ENCODE assay signal across 2 cellular contexts in the genomic region with DNA sequence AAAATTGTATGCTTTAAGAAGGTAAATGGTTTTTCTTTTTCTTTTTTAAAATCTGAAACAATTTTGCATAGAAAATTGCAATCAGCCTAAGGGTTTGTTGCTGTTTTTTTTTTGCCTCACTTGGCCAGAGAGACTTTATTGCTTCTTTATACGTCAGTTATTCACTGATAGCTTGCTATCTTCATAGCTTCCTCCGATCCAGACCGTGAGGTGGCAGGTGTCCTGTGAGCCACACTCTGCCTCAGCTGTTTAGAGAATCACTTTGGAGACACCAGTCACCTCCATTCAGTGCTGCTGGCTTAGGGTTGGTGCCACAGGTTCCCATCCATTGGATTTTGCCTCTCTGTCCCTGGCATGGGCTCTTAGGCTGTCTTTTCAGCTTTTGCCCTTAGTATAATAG.
TF ChIP-seq lines count a peak whose summit lies in the region.

No MANE protein-coding gene starts in this region.

TF ChIP-seq in SK-N-SH, 30 proteins besides CTCF, POLR2A, EP300 and RAD21 (continued from another document):
- TF ChIP-seq REST (IDR thresholded peaks at IDR 0.05; ENCODE audit: low read depth, low read length) (no peak), JUND (IDR thresholded peaks at IDR 0.05) (no peak), MEF2A (IDR thresholded peaks at IDR 0.05; ENCODE audit: borderline replicate concordance, low read depth) (no peak), RFX5 (IDR thresholded peaks at IDR 0.05; ENCODE audit: low read length) (no peak), FOXM1 (IDR thresholded peaks at IDR 0.05; ENCODE audit: low read depth) (no peak), CHD2 (IDR thresholded peaks at IDR 0.05; ENCODE audit: low read length, partially characterized antibody) (no peak), EZH2phosphoT487 (IDR thresholded peaks at IDR 0.05; ENCODE audit: borderline replicate concordance, low read depth) (no peak), SIN3A (IDR thresholded peaks at IDR 0.05; ENCODE audit: borderline replicate concordance, low read depth, low read length) (no peak), MAX (IDR thresholded peaks at IDR 0.05; ENCODE audit: low read depth) (no peak), FOSL2 (IDR thresholded peaks at IDR 0.05; ENCODE audit: borderline replicate concordance, low read depth) (no peak), SMC3 (IDR thresholded peaks at IDR 0.05; ENCODE audit: low read depth, low read length) (no peak), GABPA (IDR thresholded peaks at IDR 0.05; ENCODE audit: low read depth) (no peak), FOXJ3 (CRISPR knock-in tag; IDR thresholded peaks at IDR 0.05) (no peak), NFIC (IDR thresholded peaks at IDR 0.05; ENCODE audit: borderline replicate concordance) (no peak), GATA2 (CRISPR knock-in tag; IDR thresholded peaks at IDR 0.05) (no peak), TCF12 (IDR thresholded peaks at IDR 0.05) (no peak), TEAD4 (IDR thresholded peaks at IDR 0.05; ENCODE audit: borderline replicate concordance, insufficient read depth) (no peak)
- TF ChIP-seq, protein P1, sequence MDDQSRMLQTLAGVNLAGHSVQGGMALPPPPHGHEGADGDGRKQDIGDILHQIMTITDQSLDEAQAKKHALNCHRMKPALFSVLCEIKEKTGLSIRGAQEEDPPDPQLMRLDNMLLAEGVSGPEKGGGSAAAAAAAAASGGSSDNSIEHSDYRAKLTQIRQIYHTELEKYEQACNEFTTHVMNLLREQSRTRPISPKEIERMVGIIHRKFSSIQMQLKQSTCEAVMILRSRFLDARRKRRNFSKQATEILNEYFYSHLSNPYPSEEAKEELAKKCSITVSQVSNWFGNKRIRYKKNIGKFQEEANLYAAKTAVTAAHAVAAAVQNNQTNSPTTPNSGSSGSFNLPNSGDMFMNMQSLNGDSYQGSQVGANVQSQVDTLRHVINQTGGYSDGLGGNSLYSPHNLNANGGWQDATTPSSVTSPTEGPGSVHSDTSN (IDR thresholded peaks at IDR 0.05): no peak
- TF ChIP-seq, protein P2, sequence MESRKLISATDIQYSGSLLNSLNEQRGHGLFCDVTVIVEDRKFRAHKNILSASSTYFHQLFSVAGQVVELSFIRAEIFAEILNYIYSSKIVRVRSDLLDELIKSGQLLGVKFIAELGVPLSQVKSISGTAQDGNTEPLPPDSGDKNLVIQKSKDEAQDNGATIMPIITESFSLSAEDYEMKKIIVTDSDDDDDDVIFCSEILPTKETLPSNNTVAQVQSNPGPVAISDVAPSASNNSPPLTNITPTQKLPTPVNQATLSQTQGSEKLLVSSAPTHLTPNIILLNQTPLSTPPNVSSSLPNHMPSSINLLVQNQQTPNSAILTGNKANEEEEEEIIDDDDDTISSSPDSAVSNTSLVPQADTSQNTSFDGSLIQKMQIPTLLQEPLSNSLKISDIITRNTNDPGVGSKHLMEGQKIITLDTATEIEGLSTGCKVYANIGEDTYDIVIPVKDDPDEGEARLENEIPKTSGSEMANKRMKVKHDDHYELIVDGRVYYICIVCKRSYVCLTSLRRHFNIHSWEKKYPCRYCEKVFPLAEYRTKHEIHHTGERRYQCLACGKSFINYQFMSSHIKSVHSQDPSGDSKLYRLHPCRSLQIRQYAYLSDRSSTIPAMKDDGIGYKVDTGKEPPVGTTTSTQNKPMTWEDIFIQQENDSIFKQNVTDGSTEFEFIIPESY (IDR thresholded peaks at IDR 0.05; ENCODE audit: borderline replicate concordance, low read depth): no peak

TF ChIP-seq in SK-N-SH treated with all-trans-retinoic acid at 6 μM for 48 hours, 23 proteins besides CTCF, POLR2A, EP300 and RAD21 (continued from another document):
- TF ChIP-seq TSHZ2 (CRISPR knock-in tag; IDR thresholded peaks at IDR 0.05) (no peak), ISL1 (CRISPR knock-in tag; IDR thresholded peaks at IDR 0.05) (no peak), ARNTL (CRISPR knock-in tag; IDR thresholded peaks at IDR 0.05; ENCODE audit: borderline replicate concordance, low read depth) (no peak), SNAI2 (CRISPR knock-in tag; IDR thresholded peaks at IDR 0.05) (no peak), GLIS3 (CRISPR knock-in tag; IDR thresholded peaks at IDR 0.05) (no peak), RARB (CRISPR knock-in tag; IDR thresholded peaks at IDR 0.05) (no peak), ZC3H10 (CRISPR knock-in tag; IDR thresholded peaks at IDR 0.05) (no peak)
- TF ChIP-seq, protein P3, sequence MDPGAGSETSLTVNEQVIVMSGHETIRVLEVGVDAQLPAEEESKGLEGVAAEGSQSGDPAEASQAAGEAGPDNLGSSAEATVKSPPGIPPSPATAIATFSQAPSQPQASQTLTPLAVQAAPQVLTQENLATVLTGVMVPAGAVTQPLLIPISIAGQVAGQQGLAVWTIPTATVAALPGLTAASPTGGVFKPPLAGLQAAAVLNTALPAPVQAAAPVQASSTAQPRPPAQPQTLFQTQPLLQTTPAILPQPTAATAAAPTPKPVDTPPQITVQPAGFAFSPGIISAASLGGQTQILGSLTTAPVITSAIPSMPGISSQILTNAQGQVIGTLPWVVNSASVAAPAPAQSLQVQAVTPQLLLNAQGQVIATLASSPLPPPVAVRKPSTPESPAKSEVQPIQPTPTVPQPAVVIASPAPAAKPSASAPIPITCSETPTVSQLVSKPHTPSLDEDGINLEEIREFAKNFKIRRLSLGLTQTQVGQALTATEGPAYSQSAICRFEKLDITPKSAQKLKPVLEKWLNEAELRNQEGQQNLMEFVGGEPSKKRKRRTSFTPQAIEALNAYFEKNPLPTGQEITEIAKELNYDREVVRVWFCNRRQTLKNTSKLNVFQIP (CRISPR knock-in tag; IDR thresholded peaks at IDR 0.05; ENCODE audit: borderline replicate concordance, low read depth): no peak
